ENCODE assay signal across 33 cellular contexts in the genomic region with DNA sequence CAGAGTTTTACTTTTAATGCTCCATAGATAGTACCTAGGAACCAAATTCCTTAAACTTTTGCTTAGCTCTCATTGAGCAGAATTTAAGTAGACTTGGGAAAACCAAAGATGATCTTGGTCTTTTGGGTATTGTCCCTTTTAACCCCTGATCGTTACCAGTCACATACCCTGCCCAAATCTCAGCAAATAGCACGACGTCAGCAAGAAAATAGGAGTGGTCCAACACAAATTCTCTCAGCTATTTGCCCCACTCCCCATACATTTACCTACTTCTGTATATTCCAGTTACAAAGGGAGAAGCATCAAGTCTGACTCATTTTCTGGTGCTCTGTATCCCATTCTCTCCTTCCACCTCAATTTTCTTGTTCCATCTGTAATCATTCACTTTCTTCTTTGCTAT.
"Had no signal": no experiment of that assay in that cellular context is flagged by ENCODE, and none has a peak within 500 bp of the region (broad histone marks: within the 10 kb centered on the region; RNA-seq: fewer than 3 reads in every experiment).

No MANE protein-coding gene starts in this region.

- H3K4me1 ChIP-seq: adrenal gland, ascending aorta, body of pancreas, breast epithelium had no signal

- H3K27me3 ChIP-seq: adrenal gland, ascending aorta, body of pancreas, brain microvascular endothelial cell, breast epithelium had no signal

- DNase-seq: activated effector memory CD4-positive, alpha-beta T cell treated with anti-CD3 and anti-CD28 coated beads, Interleukin-2, amount 50 U/mL, for 16 hours; activated effector memory CD4-positive, alpha-beta T cell treated with Interleukin-2 at 50 U/mL for 16 hours; activated gamma-delta T cell; activated gamma-delta T cell treated with Interleukin-2 at 50 U/mL for 16 hours; activated naive CD4-positive, alpha-beta T cell; activated naive CD4-positive, alpha-beta T cell treated with anti-CD3 and anti-CD28 coated beads for 36 hours; activated naive CD4-positive, alpha-beta T cell treated with anti-CD3 and anti-CD28 coated beads, Interleukin-2, amount 10 ng/mL, durations not matched to agents 7 days and 5 days; activated naive CD4-positive, alpha-beta T cell treated with Interleukin-2 at 50 U/mL for 16 hours; activated naive CD8-positive, alpha-beta T cell treated with anti-CD3 and anti-CD28 coated beads for 36 hours; activated naive CD8-positive, alpha-beta T cell treated with anti-CD3 and anti-CD28 coated beads, Interleukin-2, amount 10 ng/mL, durations not matched to agents 7 days and 5 days; activated naive CD8-positive, alpha-beta T cell treated with anti-CD3 and anti-CD28 coated beads, Interleukin-2, amount 50 U/mL, for 24 hours; activated T-cell treated with anti-CD3 and anti-CD28 coated beads, Interleukin-2, amount 50 U/mL, for 1 hour; activated T-cell treated with anti-CD3 and anti-CD28 coated beads, Interleukin-2, amount 50 U/mL, for 24 hours; activated T-cell treated with anti-CD3 and anti-CD28 coated beads, Interleukin-2, amount 50 U/mL, for 4 hours; activated T-cell treated with anti-CD3 and anti-CD28 coated beads, Interleukin-2, amount 50 U/mL, for 48 hours; activated T-cell treated with anti-CD3 and anti-CD28 coated beads, Interleukin-2, amount 50 U/mL, for 72 hours; adrenal gland; amniotic stem cell; amygdala; anterior cingulate cortex; aorta; body of pancreas; brain microvascular endothelial cell; caudate nucleus; central memory CD4-positive, alpha-beta T cell; cerebellar nuclear complex had no signal

- H3K4me3 ChIP-seq: adrenal gland, ascending aorta, body of pancreas, breast epithelium, cardiac muscle cell had no signal

- ATAC-seq: activated naive CD4-positive, alpha-beta T cell treated with anti-CD3 and anti-CD28 coated beads, Interleukin-2, amount 50 U/mL, for 72 hours; activated naive CD8-positive, alpha-beta T cell treated with anti-CD3 and anti-CD28 coated beads, Interleukin-2, amount 50 U/mL, for 24 hours; activated T-cell treated with anti-CD3 and anti-CD28 coated beads, Interleukin-2, amount 50 U/mL, for 4 hours; activated T-cell treated with anti-CD3 and anti-CD28 coated beads, Interleukin-2, amount 50 U/mL, for 72 hours; activated T-helper 17 cell treated with anti-CD3 and anti-CD28 coated beads, Interleukin-2, amount 50 U/mL, for 72 hours; body of pancreas had no signal

- H3K9me3 ChIP-seq: adrenal gland, body of pancreas had no signal

- H3K27ac ChIP-seq: adrenal gland, ascending aorta, body of pancreas, brain microvascular endothelial cell, breast epithelium, cardiac muscle cell had no signal

- H3K36me3 ChIP-seq: adrenal gland, ascending aorta, brain microvascular endothelial cell, breast epithelium, cardiac muscle cell had no signal

- FAIRE-seq: astrocyte, bronchial epithelial cell had no signal
